1 cellular context compared by ENCODE assay signal in the genomic region with DNA sequence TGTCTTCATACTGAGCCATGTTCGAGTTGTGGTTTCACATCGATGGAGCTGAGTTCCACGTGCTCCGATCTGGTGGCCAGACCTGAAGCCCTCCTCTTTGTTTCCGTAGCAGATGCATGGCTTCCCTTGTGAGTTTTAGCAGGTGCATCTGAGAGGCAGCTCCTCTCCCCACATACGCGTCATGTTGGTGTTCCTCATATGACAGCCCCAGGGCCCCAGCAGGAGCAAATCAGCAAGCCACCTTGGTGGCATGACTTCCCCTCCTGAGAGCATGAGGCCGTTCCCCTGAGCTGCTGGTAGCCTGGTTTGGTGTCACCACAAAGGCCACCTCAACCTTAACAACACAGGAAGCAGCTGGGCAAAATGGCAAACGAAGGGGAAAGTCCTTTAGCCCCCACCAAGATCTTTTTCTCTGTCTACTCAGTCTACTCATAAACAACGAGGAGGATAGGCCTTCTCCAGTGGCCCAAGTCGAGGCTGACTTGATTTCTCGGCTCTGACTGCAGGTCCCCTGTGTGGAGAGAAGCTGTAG.
TF ChIP-seq lines count a peak whose summit lies in the region.

No MANE protein-coding gene starts in this region.

TF ChIP-seq in WTC11, 78 proteins besides CTCF, POLR2A, EP300 and RAD21 (continued from another document):
- TF ChIP-seq, protein P1, sequence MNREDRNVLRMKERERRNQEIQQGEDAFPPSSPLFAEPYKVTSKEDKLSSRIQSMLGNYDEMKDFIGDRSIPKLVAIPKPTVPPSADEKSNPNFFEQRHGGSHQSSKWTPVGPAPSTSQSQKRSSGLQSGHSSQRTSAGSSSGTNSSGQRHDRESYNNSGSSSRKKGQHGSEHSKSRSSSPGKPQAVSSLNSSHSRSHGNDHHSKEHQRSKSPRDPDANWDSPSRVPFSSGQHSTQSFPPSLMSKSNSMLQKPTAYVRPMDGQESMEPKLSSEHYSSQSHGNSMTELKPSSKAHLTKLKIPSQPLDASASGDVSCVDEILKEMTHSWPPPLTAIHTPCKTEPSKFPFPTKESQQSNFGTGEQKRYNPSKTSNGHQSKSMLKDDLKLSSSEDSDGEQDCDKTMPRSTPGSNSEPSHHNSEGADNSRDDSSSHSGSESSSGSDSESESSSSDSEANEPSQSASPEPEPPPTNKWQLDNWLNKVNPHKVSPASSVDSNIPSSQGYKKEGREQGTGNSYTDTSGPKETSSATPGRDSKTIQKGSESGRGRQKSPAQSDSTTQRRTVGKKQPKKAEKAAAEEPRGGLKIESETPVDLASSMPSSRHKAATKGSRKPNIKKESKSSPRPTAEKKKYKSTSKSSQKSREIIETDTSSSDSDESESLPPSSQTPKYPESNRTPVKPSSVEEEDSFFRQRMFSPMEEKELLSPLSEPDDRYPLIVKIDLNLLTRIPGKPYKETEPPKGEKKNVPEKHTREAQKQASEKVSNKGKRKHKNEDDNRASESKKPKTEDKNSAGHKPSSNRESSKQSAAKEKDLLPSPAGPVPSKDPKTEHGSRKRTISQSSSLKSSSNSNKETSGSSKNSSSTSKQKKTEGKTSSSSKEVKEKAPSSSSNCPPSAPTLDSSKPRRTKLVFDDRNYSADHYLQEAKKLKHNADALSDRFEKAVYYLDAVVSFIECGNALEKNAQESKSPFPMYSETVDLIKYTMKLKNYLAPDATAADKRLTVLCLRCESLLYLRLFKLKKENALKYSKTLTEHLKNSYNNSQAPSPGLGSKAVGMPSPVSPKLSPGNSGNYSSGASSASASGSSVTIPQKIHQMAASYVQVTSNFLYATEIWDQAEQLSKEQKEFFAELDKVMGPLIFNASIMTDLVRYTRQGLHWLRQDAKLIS (CRISPR knock-in tag; IDR thresholded peaks at IDR 0.05; ENCODE audit: borderline replicate concordance) = no peak
- no peak for TF ChIP-seq ZNF396 (CRISPR knock-in tag; IDR thresholded peaks at IDR 0.05; ENCODE audit: borderline replicate concordance)
- TF ChIP-seq ELF4 (CRISPR knock-in tag; IDR thresholded peaks at IDR 0.05; ENCODE audit: low read depth) = no peak
TF ChIP-seq in WTC11: peak in this region for 0.
